22 cellular contexts compared by ENCODE assay signal in genomic region chr14:67875175-67876006, GRCh38.
"Had no signal": no experiment of that assay in that cellular context is flagged by ENCODE, and none has a peak within 500 bp of the region (broad histone marks: within the 10 kb centered on the region; RNA-seq: fewer than 3 reads in every experiment).

No MANE protein-coding gene starts in this region.

- H3K27ac Mint-ChIP-seq: activated CD4-positive, alpha-beta memory T cell treated with anti-CD3 and anti-CD28 coated beads for 36 hours; activated CD4-positive, alpha-beta T cell treated with anti-CD3 and anti-CD28 coated beads, Interleukin-2, amount 10 ng/mL, durations not matched to agents 7 days and 5 days; activated naive CD4-positive, alpha-beta T cell treated with anti-CD3 and anti-CD28 coated beads, Interleukin-2, amount 50 U/mL, for 72 hours had no signal

- ATAC-seq: activated naive CD4-positive, alpha-beta T cell treated with anti-CD3 and anti-CD28 coated beads, Interleukin-2, amount 50 U/mL, for 72 hours; activated T-cell treated with anti-CD3 and anti-CD28 coated beads, Interleukin-2, amount 50 U/mL, for 4 hours had no signal

- H3K4me1 Mint-ChIP-seq: activated CD4-positive, alpha-beta T cell treated with anti-CD3 and anti-CD28 coated beads, Interleukin-2, amount 10 ng/mL, durations not matched to agents 7 days and 5 days had no signal

- H3K27ac ChIP-seq: brain microvascular endothelial cell, cardiac muscle cell, KMS-11, SJCRH30, VCaP had no signal

- H3K4me3 ChIP-seq: cardiac muscle cell, SJCRH30 had no signal

- H3K4me1 ChIP-seq: SJCRH30 had no signal

- DNase-seq: activated CD4-positive, alpha-beta memory T cell treated with anti-CD3 and anti-CD28 coated beads for 36 hours; activated CD4-positive, alpha-beta T cell treated with anti-CD3 and anti-CD28 coated beads, Interleukin-2, amount 10 ng/mL, durations not matched to agents 7 days and 5 days; activated CD4-positive, CD25-positive, alpha-beta regulatory T cell; activated CD8-positive, alpha-beta memory T cell treated with anti-CD3 and anti-CD28 coated beads for 24 hours; activated effector memory CD4-positive, alpha-beta T cell treated with anti-CD3 and anti-CD28 coated beads, Interleukin-2, amount 50 U/mL, for 16 hours; activated naive CD4-positive, alpha-beta T cell treated with Interleukin-2 at 50 U/mL for 16 hours; activated T-cell treated with anti-CD3 and anti-CD28 coated beads, Interleukin-2, amount 50 U/mL, for 4 hours; brain microvascular endothelial cell; cerebellar nuclear complex; NCI-H1092; NCI-H1417 treated with DMSO at 0.1 percent for 48 hours; NCI-H1694; NCI-H2029 treated with DMSO at 0.1 percent for 48 hours; NCI-H446; NCI-H524; SJCRH30; SK-N-SH; T-helper 1 cell had no signal

- H3K4me3 Mint-ChIP-seq: activated CD4-positive, alpha-beta memory T cell treated with anti-CD3 and anti-CD28 coated beads for 36 hours; activated CD4-positive, alpha-beta T cell treated with anti-CD3 and anti-CD28 coated beads, Interleukin-2, amount 10 ng/mL, durations not matched to agents 7 days and 5 days; activated T-cell treated with anti-CD3 and anti-CD28 coated beads, Interleukin-2, amount 50 U/mL, for 4 hours had no signal

- H3K27me3 Mint-ChIP-seq: activated CD4-positive, alpha-beta memory T cell treated with anti-CD3 and anti-CD28 coated beads for 36 hours; activated CD4-positive, alpha-beta T cell treated with anti-CD3 and anti-CD28 coated beads, Interleukin-2, amount 10 ng/mL, durations not matched to agents 7 days and 5 days had no signal

- H3K9me3 Mint-ChIP-seq: activated CD4-positive, alpha-beta memory T cell treated with anti-CD3 and anti-CD28 coated beads for 36 hours; activated CD4-positive, alpha-beta T cell treated with anti-CD3 and anti-CD28 coated beads, Interleukin-2, amount 10 ng/mL, durations not matched to agents 7 days and 5 days; activated naive CD4-positive, alpha-beta T cell treated with anti-CD3 and anti-CD28 coated beads, Interleukin-2, amount 50 U/mL, for 72 hours; activated T-cell treated with anti-CD3 and anti-CD28 coated beads, Interleukin-2, amount 50 U/mL, for 4 hours had no signal

- H3K36me3 Mint-ChIP-seq: activated CD4-positive, alpha-beta memory T cell treated with anti-CD3 and anti-CD28 coated beads for 36 hours; activated naive CD4-positive, alpha-beta T cell treated with anti-CD3 and anti-CD28 coated beads, Interleukin-2, amount 50 U/mL, for 72 hours had no signal

- H3K36me3 ChIP-seq: brain microvascular endothelial cell, cardiac muscle cell, SJCRH30 had no signal

- H3K9me3 ChIP-seq: SK-N-SH had no signal
